1 cellular context compared by ENCODE assay signal in the genomic region with DNA sequence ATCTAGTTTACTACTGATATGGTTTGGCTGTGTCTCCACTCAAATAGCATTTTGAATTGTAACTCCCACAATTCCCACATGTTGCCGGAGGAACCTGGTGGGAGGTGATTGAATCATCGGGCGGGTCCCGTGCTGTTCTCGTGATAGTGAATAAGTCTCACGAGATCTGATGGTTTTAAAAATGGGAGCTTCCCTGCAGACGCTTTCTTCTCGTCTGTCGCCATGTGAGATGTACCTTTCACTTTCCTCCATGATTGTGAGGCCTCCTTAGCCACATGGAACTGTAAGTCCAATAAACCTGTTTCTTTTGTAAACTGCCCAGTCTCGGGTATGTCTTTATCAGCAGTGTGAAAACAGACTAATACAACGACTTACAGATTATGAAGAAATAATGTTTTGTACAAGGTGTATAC.
A peak's percentile ranks its signal among the peaks of the same experiment; 100 is the strongest.
TF ChIP-seq lines count a peak whose summit lies in the region.

No MANE protein-coding gene starts in this region.

TF ChIP-seq in K562, 482 proteins besides CTCF, POLR2A, EP300 and RAD21 (continued from another document and continues in another):
- TF ChIP-seq, protein P1, sequence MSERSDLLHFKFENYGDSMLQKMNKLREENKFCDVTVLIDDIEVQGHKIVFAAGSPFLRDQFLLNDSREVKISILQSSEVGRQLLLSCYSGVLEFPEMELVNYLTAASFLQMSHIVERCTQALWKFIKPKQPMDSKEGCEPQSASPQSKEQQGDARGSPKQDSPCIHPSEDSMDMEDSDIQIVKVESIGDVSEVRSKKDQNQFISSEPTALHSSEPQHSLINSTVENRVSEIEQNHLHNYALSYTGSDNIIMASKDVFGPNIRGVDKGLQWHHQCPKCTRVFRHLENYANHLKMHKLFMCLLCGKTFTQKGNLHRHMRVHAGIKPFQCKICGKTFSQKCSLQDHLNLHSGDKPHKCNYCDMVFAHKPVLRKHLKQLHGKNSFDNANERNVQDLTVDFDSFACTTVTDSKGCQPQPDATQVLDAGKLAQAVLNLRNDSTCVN (CRISPR knock-in tag; IDR thresholded peaks at IDR 0.05), result no peak
- TF ChIP-seq YY1 (IDR thresholded peaks at IDR 0.05; ENCODE audit: borderline replicate concordance in 1 of 3, control insufficient read depth in 1 of 3, extremely low read depth in 1 of 3, insufficient read depth in 3 of 3, insufficient read length in 1 of 3, insufficient replicate concordance in 2 of 3, low read depth in 1 of 3, low read length in 2 of 3) (peak; percentile 10 to 88 (median 54)), RBFOX2 (IDR thresholded peaks at IDR 0.05; ENCODE audit: low read depth, low read length) (peak; percentile 68), L3MBTL2 (IDR thresholded peaks at IDR 0.05) (peak; percentile 72; the same call in 1 of the 2 replicates), TCFL5 (CRISPR knock-in tag; conservative IDR thresholded peaks at IDR 0.05) (no peak), NCOA4 (IDR thresholded peaks at IDR 0.05; ENCODE audit: partially characterized antibody) (no peak), RBM22 (IDR thresholded peaks at IDR 0.05; ENCODE audit: low read depth, low read length, poor library complexity, severe bottlenecking) (no peak), GABPA (tag; conservative IDR thresholded peaks at IDR 0.05; ENCODE audit: low read depth) (no peak), TAF9B (IDR thresholded peaks at IDR 0.05; ENCODE audit: partially characterized antibody) (peak; percentile 90), THRAP3 (IDR thresholded peaks at IDR 0.05; ENCODE audit: borderline replicate concordance) (no peak), NFXL1 (CRISPR knock-in tag; IDR thresholded peaks at IDR 0.05) (no peak), PHF8 (IDR thresholded peaks at IDR 0.05; ENCODE audit: borderline replicate concordance, low read length) (peak; percentile 54; the same call in 1 of the 2 replicates), ZNF79 (CRISPR knock-in tag; IDR thresholded peaks at IDR 0.05; ENCODE audit: low read depth) (no peak), MEIS2 (IDR thresholded peaks at IDR 0.05; ENCODE audit: partially characterized antibody) (no peak), SMAD1 (IDR thresholded peaks at IDR 0.05; ENCODE audit: low read depth, low read length, partially characterized antibody) (peak; percentile 56), PML (IDR thresholded peaks at IDR 0.05; ENCODE audit: low read length) (peak; percentile 83), MTF1 (CRISPR knock-in tag; IDR thresholded peaks at IDR 0.05; ENCODE audit: borderline replicate concordance) (no peak), KLF1 (tag; IDR thresholded peaks at IDR 0.05) (no peak), SNRNP70 (optimal IDR thresholded peaks at IDR 0.05; ENCODE audit: low read depth, low read length) (no peak), SAFB2 (IDR thresholded peaks at IDR 0.05; ENCODE audit: borderline replicate concordance, low read depth, low read length, severe bottlenecking) (no peak), KLF16 (IDR thresholded peaks at IDR 0.05) (no peak), NRF1 (conservative IDR thresholded peaks at IDR 0.05 in 1 of 2, IDR thresholded peaks at IDR 0.05 in 1 of 2) (no peak), NBN (IDR thresholded peaks at IDR 0.05; ENCODE audit: low read depth) (no peak), CBX5 (IDR thresholded peaks at IDR 0.05; ENCODE audit: borderline replicate concordance, low read depth) (no peak), POLR2B (IDR thresholded peaks at IDR 0.05; ENCODE audit: low read depth, partially characterized antibody) (peak; percentile 85), RBM15 (IDR thresholded peaks at IDR 0.05; ENCODE audit: insufficient read depth, low read length) (no peak), CBX1 (IDR thresholded peaks at IDR 0.05; ENCODE audit: low read depth) (no peak), FOS (IDR thresholded peaks at IDR 0.05; ENCODE audit: extremely low read depth, insufficient read length) (no peak), ZNF668 (CRISPR knock-in tag; IDR thresholded peaks at IDR 0.05) (no peak), HCFC1 (IDR thresholded peaks at IDR 0.05; ENCODE audit: low read depth, low read length) (no peak), POLR2AphosphoS5 (IDR thresholded peaks at IDR 0.05; ENCODE audit: control insufficient read depth, insufficient read depth, low read depth, low read length) (peak; percentile 89), FOXJ2 (tag; IDR thresholded peaks at IDR 0.05) (no peak), DNMT1 (IDR thresholded peaks at IDR 0.05) (no peak), ELF1 (tag; IDR thresholded peaks at IDR 0.05) (no peak), NCOA1 (IDR thresholded peaks at IDR 0.05; ENCODE audit: low read depth) (no peak), POLR3A (IDR thresholded peaks at IDR 0.05; ENCODE audit: borderline replicate concordance, extremely low read depth, insufficient read depth, insufficient read length) (no peak), SIN3B (IDR thresholded peaks at IDR 0.05; ENCODE audit: low read depth) (no peak), BRF1 (IDR thresholded peaks at IDR 0.05; ENCODE audit: borderline replicate concordance, extremely low read depth, insufficient read length) (no peak), PRMT5 (CRISPR knock-in tag; IDR thresholded peaks at IDR 0.05) (no peak), ZKSCAN8 (CRISPR knock-in tag; IDR thresholded peaks at IDR 0.05) (0 out of 2 replicates have a peak, but pooled peaks have one; percentile 21), PYGO2 (tag; IDR thresholded peaks at IDR 0.05) (no peak), ZNF354B (CRISPR knock-in tag; IDR thresholded peaks at IDR 0.05) (no peak), SP1 (CRISPR knock-in tag; IDR thresholded peaks at IDR 0.05) (no peak), TEAD4 (IDR thresholded peaks at IDR 0.05; ENCODE audit: low read length) (peak; percentile 35; the same call in 1 of the 2 replicates), TEAD4 (CRISPR knock-in tag; IDR thresholded peaks at IDR 0.05; ENCODE audit: borderline replicate concordance) (no peak), MYC (IDR thresholded peaks at IDR 0.05; ENCODE audit: low read depth, low read length) (peak; percentile 90), MYC (CRISPR knock-in tag; IDR thresholded peaks at IDR 0.05; ENCODE audit: borderline replicate concordance, low read depth) (no peak), STAT5B (CRISPR knock-in tag; IDR thresholded peaks at IDR 0.05) (no peak), TCF7L2 (IDR thresholded peaks at IDR 0.05; ENCODE audit: low read depth, low read length) (no peak)
- TF ChIP-seq, protein P2, sequence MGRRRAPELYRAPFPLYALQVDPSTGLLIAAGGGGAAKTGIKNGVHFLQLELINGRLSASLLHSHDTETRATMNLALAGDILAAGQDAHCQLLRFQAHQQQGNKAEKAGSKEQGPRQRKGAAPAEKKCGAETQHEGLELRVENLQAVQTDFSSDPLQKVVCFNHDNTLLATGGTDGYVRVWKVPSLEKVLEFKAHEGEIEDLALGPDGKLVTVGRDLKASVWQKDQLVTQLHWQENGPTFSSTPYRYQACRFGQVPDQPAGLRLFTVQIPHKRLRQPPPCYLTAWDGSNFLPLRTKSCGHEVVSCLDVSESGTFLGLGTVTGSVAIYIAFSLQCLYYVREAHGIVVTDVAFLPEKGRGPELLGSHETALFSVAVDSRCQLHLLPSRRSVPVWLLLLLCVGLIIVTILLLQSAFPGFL (CRISPR knock-in tag; IDR thresholded peaks at IDR 0.05), result no peak
- TF ChIP-seq, protein P3, sequence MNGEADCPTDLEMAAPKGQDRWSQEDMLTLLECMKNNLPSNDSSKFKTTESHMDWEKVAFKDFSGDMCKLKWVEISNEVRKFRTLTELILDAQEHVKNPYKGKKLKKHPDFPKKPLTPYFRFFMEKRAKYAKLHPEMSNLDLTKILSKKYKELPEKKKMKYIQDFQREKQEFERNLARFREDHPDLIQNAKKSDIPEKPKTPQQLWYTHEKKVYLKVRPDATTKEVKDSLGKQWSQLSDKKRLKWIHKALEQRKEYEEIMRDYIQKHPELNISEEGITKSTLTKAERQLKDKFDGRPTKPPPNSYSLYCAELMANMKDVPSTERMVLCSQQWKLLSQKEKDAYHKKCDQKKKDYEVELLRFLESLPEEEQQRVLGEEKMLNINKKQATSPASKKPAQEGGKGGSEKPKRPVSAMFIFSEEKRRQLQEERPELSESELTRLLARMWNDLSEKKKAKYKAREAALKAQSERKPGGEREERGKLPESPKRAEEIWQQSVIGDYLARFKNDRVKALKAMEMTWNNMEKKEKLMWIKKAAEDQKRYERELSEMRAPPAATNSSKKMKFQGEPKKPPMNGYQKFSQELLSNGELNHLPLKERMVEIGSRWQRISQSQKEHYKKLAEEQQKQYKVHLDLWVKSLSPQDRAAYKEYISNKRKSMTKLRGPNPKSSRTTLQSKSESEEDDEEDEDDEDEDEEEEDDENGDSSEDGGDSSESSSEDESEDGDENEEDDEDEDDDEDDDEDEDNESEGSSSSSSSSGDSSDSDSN (IDR thresholded peaks at IDR 0.05; ENCODE audit: borderline replicate concordance in 1 of 2, low read depth in 2 of 2, low read length in 2 of 2), result no peak
- TF ChIP-seq, protein P4, sequence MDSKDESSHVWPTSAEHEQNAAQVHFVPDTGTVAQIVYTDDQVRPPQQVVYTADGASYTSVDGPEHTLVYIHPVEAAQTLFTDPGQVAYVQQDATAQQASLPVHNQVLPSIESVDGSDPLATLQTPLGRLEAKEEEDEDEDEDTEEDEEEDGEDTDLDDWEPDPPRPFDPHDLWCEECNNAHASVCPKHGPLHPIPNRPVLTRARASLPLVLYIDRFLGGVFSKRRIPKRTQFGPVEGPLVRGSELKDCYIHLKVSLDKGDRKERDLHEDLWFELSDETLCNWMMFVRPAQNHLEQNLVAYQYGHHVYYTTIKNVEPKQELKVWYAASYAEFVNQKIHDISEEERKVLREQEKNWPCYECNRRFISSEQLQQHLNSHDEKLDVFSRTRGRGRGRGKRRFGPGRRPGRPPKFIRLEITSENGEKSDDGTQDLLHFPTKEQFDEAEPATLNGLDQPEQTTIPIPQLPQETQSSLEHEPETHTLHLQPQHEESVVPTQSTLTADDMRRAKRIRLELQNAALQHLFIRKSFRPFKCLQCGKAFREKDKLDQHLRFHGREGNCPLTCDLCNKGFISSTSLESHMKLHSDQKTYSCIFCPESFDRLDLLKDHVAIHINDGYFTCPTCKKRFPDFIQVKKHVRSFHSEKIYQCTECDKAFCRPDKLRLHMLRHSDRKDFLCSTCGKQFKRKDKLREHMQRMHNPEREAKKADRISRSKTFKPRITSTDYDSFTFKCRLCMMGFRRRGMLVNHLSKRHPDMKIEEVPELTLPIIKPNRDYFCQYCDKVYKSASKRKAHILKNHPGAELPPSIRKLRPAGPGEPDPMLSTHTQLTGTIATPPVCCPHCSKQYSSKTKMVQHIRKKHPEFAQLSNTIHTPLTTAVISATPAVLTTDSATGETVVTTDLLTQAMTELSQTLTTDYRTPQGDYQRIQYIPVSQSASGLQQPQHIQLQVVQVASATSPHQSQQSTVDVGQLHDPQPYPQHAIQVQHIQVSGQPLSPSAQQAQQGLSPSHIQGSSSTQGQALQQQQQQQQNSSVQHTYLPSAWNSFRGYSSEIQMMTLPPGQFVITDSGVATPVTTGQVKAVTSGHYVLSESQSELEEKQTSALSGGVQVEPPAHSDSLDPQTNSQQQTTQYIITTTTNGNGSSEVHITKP (IDR thresholded peaks at IDR 0.05; ENCODE audit: partially characterized antibody), result no peak
- TF ChIP-seq, protein P5, sequence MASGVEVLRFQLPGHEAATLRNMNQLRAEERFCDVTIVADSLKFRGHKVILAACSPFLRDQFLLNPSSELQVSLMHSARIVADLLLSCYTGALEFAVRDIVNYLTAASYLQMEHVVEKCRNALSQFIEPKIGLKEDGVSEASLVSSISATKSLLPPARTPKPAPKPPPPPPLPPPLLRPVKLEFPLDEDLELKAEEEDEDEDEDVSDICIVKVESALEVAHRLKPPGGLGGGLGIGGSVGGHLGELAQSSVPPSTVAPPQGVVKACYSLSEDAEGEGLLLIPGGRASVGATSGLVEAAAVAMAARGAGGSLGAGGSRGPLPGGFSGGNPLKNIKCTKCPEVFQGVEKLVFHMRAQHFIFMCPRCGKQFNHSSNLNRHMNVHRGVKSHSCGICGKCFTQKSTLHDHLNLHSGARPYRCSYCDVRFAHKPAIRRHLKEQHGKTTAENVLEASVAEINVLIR (CRISPR knock-in tag; IDR thresholded peaks at IDR 0.05), result no peak
- TF ChIP-seq, protein P6, sequence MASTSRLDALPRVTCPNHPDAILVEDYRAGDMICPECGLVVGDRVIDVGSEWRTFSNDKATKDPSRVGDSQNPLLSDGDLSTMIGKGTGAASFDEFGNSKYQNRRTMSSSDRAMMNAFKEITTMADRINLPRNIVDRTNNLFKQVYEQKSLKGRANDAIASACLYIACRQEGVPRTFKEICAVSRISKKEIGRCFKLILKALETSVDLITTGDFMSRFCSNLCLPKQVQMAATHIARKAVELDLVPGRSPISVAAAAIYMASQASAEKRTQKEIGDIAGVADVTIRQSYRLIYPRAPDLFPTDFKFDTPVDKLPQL (IDR thresholded peaks at IDR 0.05; ENCODE audit: extremely low read depth, insufficient read length), result peak; percentile 32
- TF ChIP-seq, protein P7, sequence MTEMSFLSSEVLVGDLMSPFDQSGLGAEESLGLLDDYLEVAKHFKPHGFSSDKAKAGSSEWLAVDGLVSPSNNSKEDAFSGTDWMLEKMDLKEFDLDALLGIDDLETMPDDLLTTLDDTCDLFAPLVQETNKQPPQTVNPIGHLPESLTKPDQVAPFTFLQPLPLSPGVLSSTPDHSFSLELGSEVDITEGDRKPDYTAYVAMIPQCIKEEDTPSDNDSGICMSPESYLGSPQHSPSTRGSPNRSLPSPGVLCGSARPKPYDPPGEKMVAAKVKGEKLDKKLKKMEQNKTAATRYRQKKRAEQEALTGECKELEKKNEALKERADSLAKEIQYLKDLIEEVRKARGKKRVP (CRISPR knock-in tag; IDR thresholded peaks at IDR 0.05), result no peak
- TF ChIP-seq, protein P8, sequence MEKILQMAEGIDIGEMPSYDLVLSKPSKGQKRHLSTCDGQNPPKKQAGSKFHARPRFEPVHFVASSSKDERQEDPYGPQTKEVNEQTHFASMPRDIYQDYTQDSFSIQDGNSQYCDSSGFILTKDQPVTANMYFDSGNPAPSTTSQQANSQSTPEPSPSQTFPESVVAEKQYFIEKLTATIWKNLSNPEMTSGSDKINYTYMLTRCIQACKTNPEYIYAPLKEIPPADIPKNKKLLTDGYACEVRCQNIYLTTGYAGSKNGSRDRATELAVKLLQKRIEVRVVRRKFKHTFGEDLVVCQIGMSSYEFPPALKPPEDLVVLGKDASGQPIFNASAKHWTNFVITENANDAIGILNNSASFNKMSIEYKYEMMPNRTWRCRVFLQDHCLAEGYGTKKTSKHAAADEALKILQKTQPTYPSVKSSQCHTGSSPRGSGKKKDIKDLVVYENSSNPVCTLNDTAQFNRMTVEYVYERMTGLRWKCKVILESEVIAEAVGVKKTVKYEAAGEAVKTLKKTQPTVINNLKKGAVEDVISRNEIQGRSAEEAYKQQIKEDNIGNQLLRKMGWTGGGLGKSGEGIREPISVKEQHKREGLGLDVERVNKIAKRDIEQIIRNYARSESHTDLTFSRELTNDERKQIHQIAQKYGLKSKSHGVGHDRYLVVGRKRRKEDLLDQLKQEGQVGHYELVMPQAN (IDR thresholded peaks at IDR 0.05; ENCODE audit: borderline replicate concordance), result peak; percentile 73; the same call in 1 of the 2 replicates
